12 cellular contexts compared by ENCODE assay signal in genomic region chr6:113565306-113565705, GRCh38.
DNase-seq lines count a peak whose midpoint lies in the region; ATAC-seq and TF ChIP-seq lines count a peak whose summit lies in the region.
"Had no signal": no experiment of that assay in that cellular context is flagged by ENCODE, and none has a peak within 500 bp of the region (broad histone marks: within the 10 kb centered on the region; RNA-seq: fewer than 3 reads in every experiment).

No MANE protein-coding gene starts in this region.

- H3K9ac ChIP-seq in Karpas-422 (ENCODE audit: low read length) = no peak overlapping the region

- H3K9me2 ChIP-seq in Karpas-422 (replicated peaks; ENCODE audit: insufficient read depth, low read length) = no peaks in the 10 kb centered on the region

- no peak overlapping the region for H3K4me3 Mint-ChIP-seq in activated naive CD4-positive, alpha-beta T cell treated with anti-CD3 and anti-CD28 coated beads for 36 hours
- H3K4me3 Mint-ChIP-seq: activated T-cell treated with anti-CD3 and anti-CD28 coated beads, Interleukin-2, amount 50 U/mL, for 24 hours; CD8-positive, alpha-beta memory T cell had no signal

- H3K27ac Mint-ChIP-seq in activated naive CD4-positive, alpha-beta T cell treated with anti-CD3 and anti-CD28 coated beads for 36 hours = no peak overlapping the region
- H3K27ac Mint-ChIP-seq: activated T-cell treated with anti-CD3 and anti-CD28 coated beads, Interleukin-2, amount 50 U/mL, for 24 hours had no signal

- peak overlapping the region in 3 of 4 donors; percentile 58 to 77 (median 66) for H3K27ac ChIP-seq in gastrocnemius medialis
- no peak overlapping the region for H3K27ac ChIP-seq in Karpas-422 (ENCODE audit: low read length)

- H3K4me3 ChIP-seq in gastrocnemius medialis (peak overlapping the region; percentile 47 to 66 (median 50)), Karpas-422 (ENCODE audit: low read length) (no peak overlapping the region)
- H3K4me3 ChIP-seq: colonic mucosa had no signal

- intact Hi-C loops in gastrocnemius medialis (cut with DNase I; ENCODE audit: low total_unique reads) = no loop called here
- intact Hi-C loops in posterior vena cava (cut with DNase I) = no loop called here
- intact Hi-C loops in activated naive CD4-positive, alpha-beta T cell treated with anti-CD3 and anti-CD28 coated beads for 36 hours (cut with micrococcal nuclease) = no loop called here

- H3K27me3 ChIP-seq in gastrocnemius medialis = no peaks in the 10 kb centered on the region
- no peaks in the 10 kb centered on the region for H3K27me3 ChIP-seq in Karpas-422 (ENCODE audit: low read length)
- H3K27me3 ChIP-seq: colonic mucosa had no signal

- H3K27me3 Mint-ChIP-seq in activated naive CD4-positive, alpha-beta T cell treated with anti-CD3 and anti-CD28 coated beads for 36 hours (ENCODE audit: low read depth) = no peaks in the 10 kb centered on the region
- H3K27me3 Mint-ChIP-seq: activated T-cell treated with anti-CD3 and anti-CD28 coated beads, Interleukin-2, amount 50 U/mL, for 24 hours had no signal

- no peak for TF ChIP-seq POLR2A in gastrocnemius medialis (IDR thresholded peaks at IDR 0.05)

- CTCF ChIA-PET in activated naive CD4-positive, alpha-beta T cell treated with anti-CD3 and anti-CD28 coated beads for 36 hours (lab: Charles Lee) = no interaction called here

- in situ Hi-C loops in gastrocnemius medialis (cut with MboI; ENCODE audit: low sequenced_read_pairs in 4 of 4) = no loop called here

- TF ChIP-seq CTCF in gastrocnemius medialis (IDR thresholded peaks at IDR 0.05 in 4 of 5, conservative IDR thresholded peaks at IDR 0.05 in 1 of 5) = no peak

- H4K20me1 ChIP-seq in Karpas-422 (ENCODE audit: insufficient read depth, low read depth, low read length) = no peaks in the 10 kb centered on the region

- H3K79me2 ChIP-seq in Karpas-422 (ENCODE audit: low read length) = no peaks in the 10 kb centered on the region

- ATAC-seq in gastrocnemius medialis = peak in 1 of 2 donors; percentile 37

- DNase-seq in ELR (ENCODE audit: low read depth) (peak; percentile 76), amniotic epithelial cell (ENCODE audit: low read depth) (peak; percentile 41), hepatic stellate cell (ENCODE audit: low spot score) (peak; percentile 18), gastrocnemius medialis (no peak), Karpas-422 (no peak), posterior vena cava (ENCODE audit: low spot score) (no peak), HK-2 (ENCODE audit: unreplicated experiment) (no peak)
- no peak for DNase-seq in activated naive CD4-positive, alpha-beta T cell treated with anti-CD3 and anti-CD28 coated beads for 36 hours
- DNase-seq: activated T-cell treated with anti-CD3 and anti-CD28 coated beads, Interleukin-2, amount 50 U/mL, for 24 hours; stimulated activated naive CD4-positive, alpha-beta T cell treated with Interleukin-2 at 50 U/mL for 16 hours had no signal

- H3K36me3 Mint-ChIP-seq in activated naive CD4-positive, alpha-beta T cell treated with anti-CD3 and anti-CD28 coated beads for 36 hours (ENCODE audit: low read depth) = no peaks in the 10 kb centered on the region
- H3K36me3 Mint-ChIP-seq: CD8-positive, alpha-beta memory T cell had no signal

- no peak overlapping the region for H2AFZ ChIP-seq in Karpas-422 (ENCODE audit: low read length)

- H3K36me3 ChIP-seq in gastrocnemius medialis = no peaks in the 10 kb centered on the region
- H3K36me3 ChIP-seq in Karpas-422 (ENCODE audit: insufficient read depth, low read length) = no peaks in the 10 kb centered on the region
- H3K36me3 ChIP-seq: colonic mucosa had no signal

- H3K4me1 Mint-ChIP-seq in activated naive CD4-positive, alpha-beta T cell treated with anti-CD3 and anti-CD28 coated beads for 36 hours (ENCODE audit: low read depth) = no peaks in the 10 kb centered on the region
- H3K4me1 Mint-ChIP-seq: CD8-positive, alpha-beta memory T cell had no signal

- H3K9me3 ChIP-seq in gastrocnemius medialis = no peaks in the 10 kb centered on the region
- no peaks in the 10 kb centered on the region for H3K9me3 ChIP-seq in Karpas-422 (ENCODE audit: low read length)
- H3K9me3 ChIP-seq: colonic mucosa had no signal

- no peaks in the 10 kb centered on the region for H3K9me3 Mint-ChIP-seq in activated naive CD4-positive, alpha-beta T cell treated with anti-CD3 and anti-CD28 coated beads for 36 hours
- H3K9me3 Mint-ChIP-seq: activated T-cell treated with anti-CD3 and anti-CD28 coated beads, Interleukin-2, amount 50 U/mL, for 24 hours had no signal

- H3K4me1 ChIP-seq in gastrocnemius medialis = peaks cover 7 to 11% of the 10 kb centered on the region in 2 donors
- no peaks in the 10 kb centered on the region for H3K4me1 ChIP-seq in Karpas-422 (ENCODE audit: low read length)
- H3K4me1 ChIP-seq: colonic mucosa had no signal

- no peak overlapping the region for H3K4me2 ChIP-seq in Karpas-422 (ENCODE audit: low read depth, low read length, poor library complexity, severe bottlenecking)

Comparison
In these comparisons a context has a peak if more than half of its experiments do, and no peak if none do; other contexts are left out.
1. DNase-seq: peak in ELR (single experiment), amniotic epithelial cell (single experiment) and hepatic stellate cell (single experiment); none in gastrocnemius medialis (0 of 2), Karpas-422 (single experiment), posterior vena cava (single experiment), HK-2 (single experiment) and activated naive CD4-positive, alpha-beta T cell treated with anti-CD3 and anti-CD28 coated beads for 36 hours (single experiment).